ENCODE assay signal across 26 cellular contexts in the genomic region with DNA sequence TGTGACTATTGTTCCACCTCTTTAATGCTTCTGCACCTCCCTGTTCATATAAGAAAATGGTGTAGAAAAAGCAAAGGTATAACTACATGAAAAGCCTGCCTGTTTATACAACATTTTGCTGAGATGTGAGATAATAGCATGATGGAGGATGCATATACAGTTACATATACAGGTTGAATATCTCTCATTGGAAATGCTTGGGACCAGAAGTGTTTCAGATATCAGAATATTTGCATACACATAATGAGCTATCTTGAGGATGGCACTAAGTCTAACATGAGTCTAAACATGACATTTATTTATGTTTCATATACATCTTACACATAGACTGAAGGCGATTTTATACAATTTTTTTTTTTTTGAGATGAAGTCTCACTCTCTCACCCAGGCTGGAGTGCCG.
"Had no signal": no experiment of that assay in that cellular context is flagged by ENCODE, and none has a peak within 500 bp of the region (broad histone marks: within the 10 kb centered on the region; RNA-seq: fewer than 3 reads in every experiment).

No MANE protein-coding gene starts in this region.

- H3K36me3 ChIP-seq: stomach, suprapubic skin, thoracic aorta, thyroid gland, tibial artery, tibial nerve, transverse colon, upper lobe of left lung, upper lobe of right lung, uterus, vagina had no signal

- H3K4me1 ChIP-seq: uterus had no signal

- H3K9me3 ChIP-seq: stomach, suprapubic skin, testis, thoracic aorta, thyroid gland, tibial artery, tibial nerve, transverse colon, upper lobe of left lung, upper lobe of right lung, uterus, vagina had no signal

- H3K4me3 ChIP-seq: stomach, suprapubic skin, testis, thoracic aorta, thyroid gland, tibial artery, tibial nerve, transverse colon, upper lobe of left lung, upper lobe of right lung, uterus, vagina had no signal

- H3K27ac ChIP-seq: stomach, suprapubic skin, testis, thoracic aorta, thyroid gland, tibial artery, tibial nerve, transverse colon, upper lobe of left lung, upper lobe of right lung, uterus, vagina had no signal

- DNase-seq: stimulated activated CD4-positive, alpha-beta T cell treated with anti-CD3 and anti-CD28 coated beads, Interleukin-2, amount 100 ng/mL, for 48 hours; stimulated activated CD4-positive, alpha-beta T cell treated with anti-CD3 and anti-CD28 coated beads, Interleukin-4, amount 100 ng/mL, for 1 hour; stimulated activated CD4-positive, alpha-beta T cell treated with anti-CD3 and anti-CD28 coated beads, Interleukin-4, amount 100 ng/mL, for 24 hours; stimulated activated CD4-positive, alpha-beta T cell treated with anti-CD3 and anti-CD28 coated beads, Interleukin-4, amount 100 ng/mL, for 4 hours; stimulated activated CD8-positive, alpha-beta memory T cell treated with anti-CD3 and anti-CD28 coated beads, Interleukin-4, amount 100 ng/mL, for 48 hours; stimulated activated naive B cell treated with anti-CD40 and anti-IgM and Interleukin-4, amounts not matched to agents 10 μg/mL and 1 μg/mL and 100 μg/mL, for 72 hours; stimulated activated naive CD4-positive, alpha-beta T cell; stimulated activated naive CD4-positive, alpha-beta T cell treated with Interleukin-2 at 50 U/mL for 16 hours; stimulated activated naive CD8-positive, alpha-beta T cell treated with anti-CD3 and anti-CD28 coated beads, Interleukin-15, amount 100 ng/mL, for 72 hours; stimulated activated naive CD8-positive, alpha-beta T cell treated with anti-CD3 and anti-CD28 coated beads, Interleukin-15, Interleukin-2, amounts not matched to agents 100 U/mL and 50 U/mL, for 24 hours; stomach; substantia nigra; testis; thyroid gland; tibial artery; transverse colon; trophoblast cell; upper lobe of left lung; upper lobe of right lung; uterus had no signal

- H3K27me3 ChIP-seq: stomach, suprapubic skin, testis, thyroid gland, tibial artery, tibial nerve, transverse colon, upper lobe of left lung, upper lobe of right lung, uterus, vagina had no signal

- ATAC-seq: stimulated activated effector memory CD8-positive, alpha-beta T cell treated with anti-CD3 and anti-CD28 coated beads, Interleukin-12 subunit alpha, Interleukin-12 subunit beta, amount 100 ng/mL, for 72 hours; stimulated activated memory B cell treated with anti-CD40 and anti-IgM and Interleukin-4, amounts not matched to agents 10 μg/mL and 1 μg/mL and 100 μg/mL, for 72 hours; stimulated activated naive B cell treated with anti-CD40 and anti-IgM and Interleukin-4, amounts not matched to agents 10 μg/mL and 1 μg/mL and 100 μg/mL, for 72 hours; stimulated activated naive CD8-positive, alpha-beta T cell treated with anti-CD3 and anti-CD28 coated beads, Interleukin-15, amount 100 ng/mL, for 72 hours; stimulated activated naive CD8-positive, alpha-beta T cell treated with anti-CD3 and anti-CD28 coated beads, Interleukin-15, Interleukin-2, amounts not matched to agents 100 U/mL and 50 U/mL, for 24 hours; upper lobe of right lung had no signal
